In the genomic region with DNA sequence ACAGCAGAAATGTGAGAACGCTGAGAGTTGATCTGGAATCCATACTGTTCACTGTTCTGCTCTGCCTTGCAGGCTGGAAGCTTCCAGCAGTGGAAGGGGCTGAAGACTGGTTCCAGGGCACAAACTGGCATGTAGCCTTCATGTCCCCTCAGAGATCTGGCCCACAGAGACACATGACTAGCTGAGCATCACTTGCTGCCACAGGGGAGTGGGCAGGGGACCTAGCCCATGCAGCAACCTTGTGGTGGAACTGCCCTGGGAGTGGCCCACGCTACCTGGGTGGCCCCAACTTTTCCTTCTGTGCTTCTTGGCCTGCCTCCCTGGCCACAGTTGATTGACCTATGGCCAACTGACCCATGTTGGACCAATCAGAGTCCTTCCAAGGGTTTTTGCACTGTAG, we compare ENCODE assay signal across 28 cellular contexts.
"Had no signal": no experiment of that assay in that cellular context is flagged by ENCODE, and none has a peak within 500 bp of the region (broad histone marks: within the 10 kb centered on the region; RNA-seq: fewer than 3 reads in every experiment).

No MANE protein-coding gene starts in this region.

- ATAC-seq: activated CD8-positive, alpha-beta T cell treated with anti-CD3 and anti-CD28 coated beads, Interleukin-2, amount 10 ng/mL, durations not matched to agents 7 days and 5 days; SK-N-SH treated with all-trans-retinoic acid at 6 μM for 48 hours; T-cell; T-helper 17 cell had no signal

- H3K27ac ChIP-seq: ascending aorta, Peyer's patch, VCaP had no signal

- H3K36me3 ChIP-seq: ascending aorta, Peyer's patch had no signal

- DNase-seq: activated B cell treated with CpG ODN at 0.5 μM for 24 hours; activated CD4-positive, alpha-beta T cell treated with anti-CD3 and anti-CD28 coated beads for 4 hours; activated CD4-positive, CD25-positive, alpha-beta regulatory T cell treated with anti-CD3 and anti-CD28 coated beads, Interleukin-2, amount 50 U/mL, for 72 hours; activated CD8-positive, alpha-beta T cell treated with anti-CD3 and anti-CD28 coated beads, Interleukin-2, amount 10 ng/mL, durations not matched to agents 7 days and 5 days; activated gamma-delta T cell; activated naive CD4-positive, alpha-beta T cell treated with Interleukin-2 at 50 U/mL for 16 hours; activated naive CD8-positive, alpha-beta T cell treated with anti-CD3 and anti-CD28 coated beads, Interleukin-2, amount 10 ng/mL, durations not matched to agents 7 days and 5 days; activated T-cell treated with anti-CD3 and anti-CD28 coated beads, Interleukin-2, amount 50 U/mL, for 24 hours; amygdala; caudate nucleus; cerebellar nuclear complex; KBM-7; MM.1S; MV-4-11; NCI-H1092; NCI-H1436 treated with DMSO at 0.1 percent for 48 hours; NCI-H1694 treated with DMSO at 0.1 percent for 48 hours; NCI-H2029; NCI-H345; NCI-H524 treated with DMSO at 0.1 percent for 48 hours; Peyer's patch; RPMI8226; SIG-M5; T-cell; T-helper 17 cell had no signal

- H3K4me3 ChIP-seq: ascending aorta, Peyer's patch had no signal

- H3K27me3 ChIP-seq: ascending aorta, Peyer's patch had no signal

- H3K9me3 ChIP-seq: ascending aorta, Peyer's patch had no signal

- H3K4me1 ChIP-seq: ascending aorta, Peyer's patch had no signal
